ENCODE assay signal across 11 cellular contexts in genomic region chr6:110813338-110813737, GRCh38. TPM values are rescaled to one million over a fixed set of nuclear protein-coding genes. Genes with fewer than 3 reads are reported as not detected.
A peak's percentile ranks its signal among the peaks of the same experiment; 100 is the strongest.
DNase-seq lines count a peak whose midpoint lies in the region; ATAC-seq and TF ChIP-seq lines count a peak whose summit lies in the region.
"Had no signal": no experiment of that assay in that cellular context is flagged by ENCODE, and none has a peak within 500 bp of the region (broad histone marks: within the 10 kb centered on the region; RNA-seq: fewer than 3 reads in every experiment).

No MANE protein-coding gene starts in this region.

- peak overlapping the region; percentile 97 for H3K4me3 Mint-ChIP-seq in GM23338
- peak overlapping the region; percentile 95 for H3K4me3 Mint-ChIP-seq in activated T-helper 2 cell treated with anti-CD3 and anti-CD28 coated beads, Interferon-gamma antibody, Interleukin-2, Interleukin-4, amounts not matched to agents 10 μg/mL and 5 μg/mL and 100 μg/mL, durations not matched to agents 14 hours and 24 hours and 36 hours (ENCODE audit: low read depth)

- H3K4me1 Mint-ChIP-seq in GM23338 = peaks cover 16% of the 10 kb centered on the region
- peaks cover 38% of the 10 kb centered on the region for H3K4me1 Mint-ChIP-seq in activated T-helper 2 cell treated with anti-CD3 and anti-CD28 coated beads, Interferon-gamma antibody, Interleukin-2, Interleukin-4, amounts not matched to agents 10 μg/mL and 5 μg/mL and 100 μg/mL, durations not matched to agents 14 hours and 24 hours and 36 hours (ENCODE audit: low read depth)

- H3K27me3 ChIP-seq in GM23338 (ENCODE audit: insufficient read depth) (no peaks in the 10 kb centered on the region), lower lobe of right lung (ENCODE audit: low read depth) (no peaks in the 10 kb centered on the region), heart left ventricle (no peaks in the 10 kb centered on the region)
- H3K27me3 ChIP-seq: esophagus squamous epithelium, Peyer's patch had no signal

- TF ChIP-seq POLR2A in heart left ventricle (IDR thresholded peaks at IDR 0.05) = no peak

- peaks cover 59% of the 10 kb centered on the region for H3K79me2 ChIP-seq in GM23338 (replicated peaks; ENCODE audit: insufficient read depth)

- H3K4me1 ChIP-seq in GM23338 (ENCODE audit: insufficient read depth) (peaks cover 8% of the 10 kb centered on the region; the same call in 1 of the 2 replicates), lower lobe of right lung (peaks cover 13% of the 10 kb centered on the region), heart left ventricle (peaks cover 0 to 37% (median 10%) of the 10 kb centered on the region in 12 donors)

- peaks cover 21% of the 10 kb centered on the region for H4K20me1 ChIP-seq in GM23338 (replicated peaks; ENCODE audit: insufficient read depth)

- no peak overlapping the region for H3K27ac ChIP-seq in GM23338 (ENCODE audit: low read depth)
- no peak overlapping the region for H3K27ac ChIP-seq in lower lobe of right lung
- no peak overlapping the region for H3K27ac ChIP-seq in heart left ventricle

- ATAC-seq in GM23338 (no peak), lower lobe of right lung (no peak), GM21825 (IDR thresholded peaks at IDR 0.05; ENCODE audit: unreplicated experiment) (no peak), heart left ventricle (no peak)

- H3F3A ChIP-seq in GM23338 (replicated peaks; ENCODE audit: low read depth) = 0 out of 2 replicates have a peak, but pooled peaks cover 3% of the 10 kb centered on the region

- H3K27ac Mint-ChIP-seq in GM23338 = no peak overlapping the region
- H3K27ac Mint-ChIP-seq in activated T-helper 2 cell treated with anti-CD3 and anti-CD28 coated beads, Interferon-gamma antibody, Interleukin-2, Interleukin-4, amounts not matched to agents 10 μg/mL and 5 μg/mL and 100 μg/mL, durations not matched to agents 14 hours and 24 hours and 36 hours = no peak overlapping the region

- no peaks in the 10 kb centered on the region for H3K36me3 Mint-ChIP-seq in GM23338 (ENCODE audit: low read depth)
- H3K36me3 Mint-ChIP-seq in activated T-helper 2 cell treated with anti-CD3 and anti-CD28 coated beads, Interferon-gamma antibody, Interleukin-2, Interleukin-4, amounts not matched to agents 10 μg/mL and 5 μg/mL and 100 μg/mL, durations not matched to agents 14 hours and 24 hours and 36 hours (ENCODE audit: low read depth) = peaks cover 13% of the 10 kb centered on the region

- POLR2A ChIA-PET in AG04449 (lab: Yijun Ruan, JAX) = interaction anchor here (3.1 kb wide), 1 partner anchor 61 kb away, joined by 48 read pairs; the partner anchor contains the start of gene AMD1

- H3K9me3 ChIP-seq in lower lobe of right lung = no peaks in the 10 kb centered on the region
- H3K9me3 ChIP-seq in heart left ventricle = peaks cover 0 to 4% (median 0%) of the 10 kb centered on the region in 12 donors
- H3K9me3 ChIP-seq: esophagus squamous epithelium, Peyer's patch had no signal

- H3K9me2 ChIP-seq in GM23338 (ENCODE audit: insufficient read depth) = no peaks in the 10 kb centered on the region

- peak overlapping the region; percentile 91 for H3K4me2 ChIP-seq in GM23338

- intact Hi-C loops in activated T-helper 2 cell treated with anti-CD3 and anti-CD28 coated beads, Interferon-gamma antibody, Interleukin-2, Interleukin-4, amounts not matched to agents 10 μg/mL and 5 μg/mL and 100 μg/mL, durations not matched to agents 14 hours and 24 hours and 36 hours (cut with micrococcal nuclease) = loop anchor here (10.0 kb wide), 1 partner anchor 171 kb away; the partner anchor contains the start of gene RPF2
- intact Hi-C loops in lower lobe of right lung (cut with DNase I) (no loop called here), heart left ventricle (cut with DNase I) (loop anchor here in 8 of 10 donors (5.0 to 10.0 kb wide), 7 partner anchors 129 to 289 kb away; partner anchors contain the start of genes GTF3C6 (in 3 of the 8) and RPF2 (in 1 of the 8))

- no peaks in the 10 kb centered on the region for H3K36me3 ChIP-seq in GM23338 (ENCODE audit: insufficient read depth)
- H3K36me3 ChIP-seq in lower lobe of right lung = no peaks in the 10 kb centered on the region
- no peaks in the 10 kb centered on the region for H3K36me3 ChIP-seq in heart left ventricle
- H3K36me3 ChIP-seq: esophagus squamous epithelium, Peyer's patch had no signal

- H3K4me3 ChIP-seq in AG04449 (ENCODE audit: low read depth, low read length) (peak overlapping the region; percentile 94), GM23338 (peak overlapping the region; percentile 85), lower lobe of right lung (peak overlapping the region; percentile 96), heart left ventricle (peak overlapping the region in 6 of 12 donors; percentile 75 to 96 (median 94))

- WGBS in heart left ventricle, 4 donors = 75 to 87% (median 84%) methylated on average over 2 of the region's 2 CpGs

- H3K9me3 Mint-ChIP-seq in GM23338 = no peaks in the 10 kb centered on the region
- H3K9me3 Mint-ChIP-seq in activated T-helper 2 cell treated with anti-CD3 and anti-CD28 coated beads, Interferon-gamma antibody, Interleukin-2, Interleukin-4, amounts not matched to agents 10 μg/mL and 5 μg/mL and 100 μg/mL, durations not matched to agents 14 hours and 24 hours and 36 hours = peaks cover 6% of the 10 kb centered on the region

- H2AFZ ChIP-seq in GM23338 = no peak overlapping the region

- CTCF ChIA-PET in AG04449 (lab: Yijun Ruan, JAX) = interaction anchor here (0.7 to 0.8 kb wide), 2 partner anchors 61 to 131 kb away, joined by 3 to 5 read pairs; partner anchors contain the start of gene AMD1

- H3K27me3 Mint-ChIP-seq in GM23338 (ENCODE audit: insufficient read depth, low read depth, poor library complexity) = peaks cover 12% of the 10 kb centered on the region
- no peaks in the 10 kb centered on the region for H3K27me3 Mint-ChIP-seq in activated T-helper 2 cell treated with anti-CD3 and anti-CD28 coated beads, Interferon-gamma antibody, Interleukin-2, Interleukin-4, amounts not matched to agents 10 μg/mL and 5 μg/mL and 100 μg/mL, durations not matched to agents 14 hours and 24 hours and 36 hours (ENCODE audit: low read depth)

- no peak for TF ChIP-seq CTCF in AG04449 (IDR thresholded peaks at IDR 0.05; ENCODE audit: insufficient read depth, low read length, missing control alignments)
- no peak for TF ChIP-seq CTCF in GM23338 (conservative IDR thresholded peaks at IDR 0.05; ENCODE audit: low read depth in 2 of 2)
- no peak for TF ChIP-seq CTCF in lower lobe of right lung (IDR thresholded peaks at IDR 0.05)
- TF ChIP-seq CTCF in heart left ventricle (IDR thresholded peaks at IDR 0.05) = no peak

- DNase-seq in AG04449 (ENCODE audit: low read depth, low spot score) = no peak
- no peak for DNase-seq in GM23338 (ENCODE audit: low spot score)
- no peak for DNase-seq in activated T-helper 2 cell treated with anti-CD3 and anti-CD28 coated beads, Interferon-gamma antibody, Interleukin-2, Interleukin-4, amounts not matched to agents 10 μg/mL and 5 μg/mL and 100 μg/mL, durations not matched to agents 14 hours and 24 hours and 36 hours (ENCODE audit: low spot score)
- no peak for DNase-seq in lower lobe of right lung
- DNase-seq in NCI-H1436 (lab: John Stamatoyannopoulos, UW) = no peak
- no peak for DNase-seq in effector CD8-positive, alpha-beta T cell (lab: John Stamatoyannopoulos, UW)
- DNase-seq in heart left ventricle = no peak
- DNase-seq: esophagus squamous epithelium, MV-4-11, Peyer's patch had no signal

TF ChIP-seq in GM23338, 12 proteins besides CTCF, POLR2A, EP300 and RAD21 (continues in another document):
- TF ChIP-seq POLR2AphosphoS5 (IDR thresholded peaks at IDR 0.05; ENCODE audit: low read depth) (no peak), JUNB (IDR thresholded peaks at IDR 0.05; ENCODE audit: unreplicated experiment) (no peak), REST (IDR thresholded peaks at IDR 0.05; ENCODE audit: unreplicated experiment) (no peak), ZNF331 (CRISPR knock-in tag; IDR thresholded peaks at IDR 0.05; ENCODE audit: low read depth) (no peak), NANOG (IDR thresholded peaks at IDR 0.05; ENCODE audit: borderline replicate concordance) (no peak)

RNA-seq across cellular contexts. Expression of gene CDK19, which starts 1.9 kb away (rescaled TPM):
- total RNA-seq in GM23338 (2014; rRNA removed; shearing (Covaris generic)) = 10.1 and 12.1 TPM in 2 replicates
- polyA plus RNA-seq in GM23338 (2016; fragmentation: Nextera tagmentation; extraction: Ambion mirVana) (7.5 and 7.7 TPM in 2 replicates), heart left ventricle (1 to 10 TPM; 3.8 to 6.7 TPM)
- 19.0 and 22.6 TPM in 2 replicates for total RNA-seq in activated T-helper 2 cell treated with anti-CD3 and anti-CD28 coated beads, Interferon-gamma antibody, Interleukin-2, Interleukin-4, amounts not matched to agents 10 μg/mL and 5 μg/mL and 100 μg/mL, durations not matched to agents 14 hours and 24 hours and 36 hours
- total RNA-seq in lower lobe of right lung (26.0 TPM), heart left ventricle (10 to 100 TPM in 3 of 9 donors, 1 to 10 TPM in 6; 5.0 to 16.3 (median 9.2) TPM)
